In the genomic region with DNA sequence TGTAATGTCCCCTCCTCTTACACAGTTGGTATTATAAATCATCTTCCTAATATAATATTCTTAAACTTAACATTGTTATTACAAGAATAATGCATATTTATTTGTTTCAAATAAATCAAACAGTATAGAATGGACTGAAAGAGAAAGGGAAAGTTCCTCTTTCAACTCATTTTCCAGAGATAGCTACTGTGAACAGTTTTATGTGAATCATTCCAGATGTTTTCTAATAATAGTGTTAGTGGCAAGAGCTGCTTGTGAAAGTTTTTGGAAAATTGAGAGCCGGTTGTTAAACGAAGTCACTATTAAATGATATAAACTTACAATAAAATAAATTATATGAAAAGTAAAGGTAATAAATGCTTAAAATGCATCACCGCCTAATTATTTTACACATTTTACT, we compare ENCODE assay signal across 12 cellular contexts. TPM values are rescaled to one million over a fixed set of nuclear protein-coding genes. Genes with fewer than 3 reads are reported as not detected.
"Had no signal": no experiment of that assay in that cellular context is flagged by ENCODE, and none has a peak within 500 bp of the region (broad histone marks: within the 10 kb centered on the region; RNA-seq: fewer than 3 reads in every experiment).

No MANE protein-coding gene starts in this region.

- H3K27ac ChIP-seq: heart right ventricle, left lung, right atrium auricular region had no signal

- H3K36me3 ChIP-seq: heart right ventricle, left lung, right atrium auricular region had no signal

- DNase-seq: activated CD4-positive, alpha-beta T cell treated with anti-CD3 and anti-CD28 coated beads, Interleukin-2, amount 50 U/mL, for 1 hour; heart right ventricle; left lung; posterior cingulate gyrus; stimulated activated CD4-positive, alpha-beta T cell treated with anti-CD3 and anti-CD28 coated beads, Interleukin-12 subunit alpha, Interleukin-12 subunit beta, amount 100 ng/mL, for 4 hours; stimulated activated CD4-positive, alpha-beta T cell treated with anti-CD3 and anti-CD28 coated beads, Interleukin-2, amount 100 ng/mL, for 48 hours; stimulated activated naive CD8-positive, alpha-beta T cell treated with anti-CD3 and anti-CD28 coated beads, Interleukin-15, Interleukin-2, amounts not matched to agents 100 U/mL and 50 U/mL, for 24 hours; T-helper 2 cell had no signal

- ATAC-seq: stimulated activated naive CD8-positive, alpha-beta T cell treated with anti-CD3 and anti-CD28 coated beads, Interleukin-15, Interleukin-2, amounts not matched to agents 100 U/mL and 50 U/mL, for 24 hours had no signal

- H3K27me3 ChIP-seq: left lung, right atrium auricular region had no signal

- H3K4me1 ChIP-seq: right atrium auricular region had no signal

- H3K4me3 ChIP-seq: heart right ventricle, left lung, right atrium auricular region had no signal

- H3K9me3 ChIP-seq: heart right ventricle, left lung, right atrium auricular region had no signal

RNA-seq across cellular contexts. Expression of a gene that starts 55.0 kb away (rescaled TPM):
- total RNA-seq: cerebellum, dermis microvascular lymphatic vessel endothelial cell, esophagus mucosa, left lung, right atrium auricular region had no signal
- polyA plus RNA-seq: heart right ventricle had no signal
